13 cellular contexts compared by ENCODE assay signal in genomic region chr9:125515281-125515680, GRCh38.
DNase-seq lines count a peak whose midpoint lies in the region; TF ChIP-seq lines count a peak whose summit lies in the region.
"Had no signal": no experiment of that assay in that cellular context is flagged by ENCODE, and none has a peak within 500 bp of the region (broad histone marks: within the 10 kb centered on the region; RNA-seq: fewer than 3 reads in every experiment).

No MANE protein-coding gene starts in this region.

- no peaks in the 10 kb centered on the region for H3K27me3 ChIP-seq in left ventricle myocardium inferior (ENCODE audit: low read depth)
- no peaks in the 10 kb centered on the region for H3K27me3 ChIP-seq in right atrium auricular region
- H3K27me3 ChIP-seq in adrenal gland, result no peaks in the 10 kb centered on the region
- no peaks in the 10 kb centered on the region for H3K27me3 ChIP-seq in osteoblast (ENCODE audit: insufficient read depth, low read length)
- H3K27me3 ChIP-seq: BLaER1 treated with 17β-estradiol and CSF1 and Interleukin-3, amounts not matched to agents 10 nM and 100 nM had no signal

- intact Hi-C loops in left ventricle myocardium inferior (cut with micrococcal nuclease), result no loop called here
- intact Hi-C loops in adrenal gland (cut with DNase I), result no loop called here
- intact Hi-C loops in activated T-helper 2 cell treated with anti-CD3 and anti-CD28 coated beads, Interferon-gamma antibody, Interleukin-2, Interleukin-4, amounts not matched to agents 10 μg/mL and 5 μg/mL and 100 μg/mL, durations not matched to agents 14 hours and 24 hours and 36 hours (cut with micrococcal nuclease), result no loop called here

- no peak overlapping the region for H2AFZ ChIP-seq in osteoblast (ENCODE audit: low read length)

- H3K4me3 ChIP-seq in left ventricle myocardium inferior, result no peak overlapping the region
- no peak overlapping the region for H3K4me3 ChIP-seq in right atrium auricular region
- no peak overlapping the region for H3K4me3 ChIP-seq in adrenal gland
- no peak overlapping the region for H3K4me3 ChIP-seq in osteoblast (ENCODE audit: insufficient read depth, low read length)
- H3K4me3 ChIP-seq: BLaER1 treated with 17β-estradiol and CSF1 and Interleukin-3, amounts not matched to agents 10 nM and 100 nM had no signal

- H3K4me1 ChIP-seq in left ventricle myocardium inferior (peaks cover 43% of the 10 kb centered on the region), right atrium auricular region (peaks cover 0 to 25% of the 10 kb centered on the region in 2 donors), adrenal gland (replicated peaks in 1 of 2) (peaks cover 13 to 38% of the 10 kb centered on the region in 2 donors), osteoblast (ENCODE audit: insufficient read depth, low read length) (peaks cover 15% of the 10 kb centered on the region)

- H4K20me1 ChIP-seq in osteoblast (ENCODE audit: insufficient read depth, low read length), result no peaks in the 10 kb centered on the region

- H3K27ac ChIP-seq in left ventricle myocardium inferior (replicated peaks) (peak overlapping the region; percentile 76), right atrium auricular region (no peak overlapping the region), adrenal gland (peak overlapping the region in 4 of 5 donors; percentile 57 to 90 (median 82)), osteoblast (ENCODE audit: low read depth, low read length) (no peak overlapping the region)
- H3K27ac ChIP-seq: BLaER1 treated with 17β-estradiol and CSF1 and Interleukin-3, amounts not matched to agents 10 nM and 100 nM had no signal

- no peak for TF ChIP-seq CTCF in left ventricle myocardium inferior (IDR thresholded peaks at IDR 0.05; ENCODE audit: borderline replicate concordance)
- no peak for TF ChIP-seq CTCF in right atrium auricular region (IDR thresholded peaks at IDR 0.05)
- TF ChIP-seq CTCF in adrenal gland (IDR thresholded peaks at IDR 0.05), result no peak
- TF ChIP-seq CTCF in nephron (IDR thresholded peaks at IDR 0.05; ENCODE audit: unreplicated experiment in 3 of 3), result no peak
- no peak for TF ChIP-seq CTCF in osteoblast (IDR thresholded peaks at IDR 0.05; ENCODE audit: extremely low read depth, low read depth, low read length)

- peaks cover 67% of the 10 kb centered on the region for H3K4me1 Mint-ChIP-seq in nephron
- peaks cover 18% of the 10 kb centered on the region for H3K4me1 Mint-ChIP-seq in activated T-helper 2 cell treated with anti-CD3 and anti-CD28 coated beads, Interferon-gamma antibody, Interleukin-2, Interleukin-4, amounts not matched to agents 10 μg/mL and 5 μg/mL and 100 μg/mL, durations not matched to agents 14 hours and 24 hours and 36 hours (ENCODE audit: low read depth)

- peak overlapping the region in 1 of 3 experiments; percentile 4 for H3K4me3 Mint-ChIP-seq in nephron
- no peak overlapping the region for H3K4me3 Mint-ChIP-seq in activated T-helper 2 cell treated with anti-CD3 and anti-CD28 coated beads, Interferon-gamma antibody, Interleukin-2, Interleukin-4, amounts not matched to agents 10 μg/mL and 5 μg/mL and 100 μg/mL, durations not matched to agents 14 hours and 24 hours and 36 hours (ENCODE audit: low read depth)

- DNase-seq in left ventricle myocardium inferior (no peak), right atrium auricular region (ENCODE audit: low spot score) (no peak), adrenal gland (no peak), osteoblast (ENCODE audit: insufficient read length, low spot score, missing footprints) (no peak), NCI-H510A treated with DMSO at 0.1 percent for 48 hours (lab: John Stamatoyannopoulos, UW) (no peak)
- DNase-seq in activated T-helper 2 cell treated with anti-CD3 and anti-CD28 coated beads, Interferon-gamma antibody, Interleukin-2, Interleukin-4, amounts not matched to agents 10 μg/mL and 5 μg/mL and 100 μg/mL, durations not matched to agents 14 hours and 24 hours and 36 hours (ENCODE audit: low spot score), result no peak
- DNase-seq: ACHN; CD4-positive, CD25-positive, alpha-beta regulatory T cell; DMS53; GF-D8; HCEC 1CT had no signal

- 44 to 47% (median 45%) methylated on average over 5 of the region's 5 CpGs for WGBS in adrenal gland, 4 donors

- no peaks in the 10 kb centered on the region for H3K9me3 Mint-ChIP-seq in nephron
- no peaks in the 10 kb centered on the region for H3K9me3 Mint-ChIP-seq in activated T-helper 2 cell treated with anti-CD3 and anti-CD28 coated beads, Interferon-gamma antibody, Interleukin-2, Interleukin-4, amounts not matched to agents 10 μg/mL and 5 μg/mL and 100 μg/mL, durations not matched to agents 14 hours and 24 hours and 36 hours
- H3K9me3 Mint-ChIP-seq: CD4-positive, CD25-positive, alpha-beta regulatory T cell had no signal

- no peaks in the 10 kb centered on the region for H3K9me3 ChIP-seq in left ventricle myocardium inferior (replicated peaks)
- H3K9me3 ChIP-seq in right atrium auricular region, result no peaks in the 10 kb centered on the region
- no peaks in the 10 kb centered on the region for H3K9me3 ChIP-seq in adrenal gland (replicated peaks in 1 of 3)
- H3K9me3 ChIP-seq in osteoblast (ENCODE audit: low read depth, low read length), result no peaks in the 10 kb centered on the region
- H3K9me3 ChIP-seq: BLaER1 treated with 17β-estradiol and CSF1 and Interleukin-3, amounts not matched to agents 10 nM and 100 nM had no signal

- no peak for TF ChIP-seq POLR2A in adrenal gland (IDR thresholded peaks at IDR 0.05)

- peak overlapping the region; percentile 45 to 90 (median 79) for H3K27ac Mint-ChIP-seq in nephron
- no peak overlapping the region for H3K27ac Mint-ChIP-seq in activated T-helper 2 cell treated with anti-CD3 and anti-CD28 coated beads, Interferon-gamma antibody, Interleukin-2, Interleukin-4, amounts not matched to agents 10 μg/mL and 5 μg/mL and 100 μg/mL, durations not matched to agents 14 hours and 24 hours and 36 hours

- no peaks in the 10 kb centered on the region for H3K36me3 Mint-ChIP-seq in nephron (ENCODE audit: low read depth)
- H3K36me3 Mint-ChIP-seq in activated T-helper 2 cell treated with anti-CD3 and anti-CD28 coated beads, Interferon-gamma antibody, Interleukin-2, Interleukin-4, amounts not matched to agents 10 μg/mL and 5 μg/mL and 100 μg/mL, durations not matched to agents 14 hours and 24 hours and 36 hours (ENCODE audit: low read depth), result peaks cover 7% of the 10 kb centered on the region

- H3K36me3 ChIP-seq in left ventricle myocardium inferior, result no peaks in the 10 kb centered on the region
- no peaks in the 10 kb centered on the region for H3K36me3 ChIP-seq in right atrium auricular region
- H3K36me3 ChIP-seq in adrenal gland (replicated peaks in 1 of 2), result no peaks in the 10 kb centered on the region
- H3K36me3 ChIP-seq in osteoblast (ENCODE audit: insufficient read depth, low read length), result peaks cover under 1% of the 10 kb centered on the region

- no peaks in the 10 kb centered on the region for H3K27me3 Mint-ChIP-seq in nephron (ENCODE audit: low read depth)
- H3K27me3 Mint-ChIP-seq in activated T-helper 2 cell treated with anti-CD3 and anti-CD28 coated beads, Interferon-gamma antibody, Interleukin-2, Interleukin-4, amounts not matched to agents 10 μg/mL and 5 μg/mL and 100 μg/mL, durations not matched to agents 14 hours and 24 hours and 36 hours (ENCODE audit: low read depth), result no peaks in the 10 kb centered on the region
- H3K27me3 Mint-ChIP-seq: CD4-positive, CD25-positive, alpha-beta regulatory T cell had no signal

- H3K79me2 ChIP-seq in osteoblast (ENCODE audit: insufficient read depth, low read length), result peaks cover 15% of the 10 kb centered on the region

- H3K4me2 ChIP-seq in osteoblast (ENCODE audit: insufficient read depth, low read length), result no peak overlapping the region
- H3K4me2 ChIP-seq: BLaER1 treated with 17β-estradiol and CSF1 and Interleukin-3, amounts not matched to agents 10 nM and 100 nM had no signal

Comparison
In these comparisons a context has a peak if more than half of its experiments do, and no peak if none do; other contexts are left out.
1. H3K27ac ChIP-seq: peak in left ventricle myocardium inferior (single experiment) and adrenal gland (4 of 5); none in right atrium auricular region (0 of 2) and osteoblast (single experiment).